In the genomic region with DNA sequence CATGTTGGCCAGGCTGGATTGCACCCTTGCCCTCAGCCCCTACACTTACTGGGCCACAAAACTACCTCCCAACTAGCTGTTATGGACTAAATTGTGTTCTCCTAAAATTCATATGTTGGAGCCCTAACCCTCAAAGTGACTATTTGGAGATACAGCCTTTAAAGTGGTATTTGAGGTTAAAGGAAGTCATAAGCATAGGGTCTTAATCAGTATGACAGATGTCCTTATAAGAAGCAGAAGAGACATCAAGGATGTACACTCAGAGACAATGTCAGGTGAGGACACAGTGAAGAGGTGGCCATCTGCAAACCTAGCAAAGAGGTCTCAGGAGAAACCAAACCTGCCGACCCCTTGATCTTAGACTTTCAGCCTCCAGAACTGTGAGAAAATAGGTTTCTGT, we compare ENCODE assay signal across 33 cellular contexts.
"Had no signal": no experiment of that assay in that cellular context is flagged by ENCODE, and none has a peak within 500 bp of the region (broad histone marks: within the 10 kb centered on the region; RNA-seq: fewer than 3 reads in every experiment).

No MANE protein-coding gene starts in this region.

- H3K4me3 ChIP-seq: adrenal gland, breast epithelium, cardiac muscle cell, colonic mucosa had no signal

- ATAC-seq: activated CD4-positive, alpha-beta T cell treated with anti-CD3 and anti-CD28 coated beads for 36 hours; activated CD8-positive, alpha-beta memory T cell treated with anti-CD3 and anti-CD28 coated beads, Interleukin-2, amount 10 ng/mL, durations not matched to agents 7 days and 5 days; activated CD8-positive, alpha-beta T cell treated with anti-CD3 and anti-CD28 coated beads, Interleukin-2, amount 10 ng/mL, durations not matched to agents 7 days and 5 days; activated naive CD8-positive, alpha-beta T cell treated with anti-CD3 and anti-CD28 coated beads, Interleukin-2, amount 50 U/mL, for 24 hours; esophagus mucosa had no signal

- H3K9me3 ChIP-seq: adrenal gland, breast epithelium, colonic mucosa had no signal

- H3K4me3 Mint-ChIP-seq: activated CD4-positive, alpha-beta memory T cell treated with anti-CD3 and anti-CD28 coated beads for 36 hours; activated CD4-positive, alpha-beta T cell treated with anti-CD3 and anti-CD28 coated beads for 36 hours; activated CD4-positive, alpha-beta T cell treated with anti-CD3 and anti-CD28 coated beads, Interleukin-2, amount 10 ng/mL, durations not matched to agents 24 days and 14 days; activated CD8-positive, alpha-beta memory T cell treated with anti-CD3 and anti-CD28 coated beads, Interleukin-2, amount 10 ng/mL, durations not matched to agents 7 days and 5 days; activated CD8-positive, alpha-beta T cell treated with anti-CD3 and anti-CD28 coated beads, Interleukin-2, amount 10 ng/mL, durations not matched to agents 7 days and 5 days; activated naive CD4-positive, alpha-beta T cell treated with anti-CD3 and anti-CD28 coated beads for 36 hours; activated naive CD4-positive, alpha-beta T cell treated with anti-CD3 and anti-CD28 coated beads, Interleukin-2, amount 50 U/mL, for 24 hours; activated naive CD8-positive, alpha-beta T cell treated with anti-CD3 and anti-CD28 coated beads for 36 hours; activated naive CD8-positive, alpha-beta T cell treated with anti-CD3 and anti-CD28 coated beads, Interleukin-2, amount 50 U/mL, for 24 hours; activated T-helper 1 cell treated with anti-CD3 and anti-CD28 coated beads, Interleukin-12 subunit alpha, Interleukin-12 subunit beta, Interleukin-2, Interleukin-4 antibody, amounts not matched to agents 30 ng/mL and 10 ng/mL and 1 ng/mL, durations not matched to agents 14 hours and 24 hours and 36 hours; brain had no signal

- H3K27me3 Mint-ChIP-seq: brain had no signal

- H3K4me1 ChIP-seq: adrenal gland, breast epithelium, colonic mucosa had no signal

- FAIRE-seq: endometrium, frontal cortex had no signal

- H3K27ac Mint-ChIP-seq: activated CD4-positive, alpha-beta memory T cell treated with anti-CD3 and anti-CD28 coated beads for 36 hours; activated CD4-positive, alpha-beta T cell treated with anti-CD3 and anti-CD28 coated beads for 36 hours; activated CD4-positive, alpha-beta T cell treated with anti-CD3 and anti-CD28 coated beads, Interleukin-2, amount 10 ng/mL, durations not matched to agents 24 days and 14 days; activated CD8-positive, alpha-beta memory T cell treated with anti-CD3 and anti-CD28 coated beads, Interleukin-2, amount 10 ng/mL, durations not matched to agents 7 days and 5 days; activated CD8-positive, alpha-beta T cell treated with anti-CD3 and anti-CD28 coated beads, Interleukin-2, amount 10 ng/mL, durations not matched to agents 7 days and 5 days; activated naive CD4-positive, alpha-beta T cell treated with anti-CD3 and anti-CD28 coated beads for 36 hours; activated naive CD4-positive, alpha-beta T cell treated with anti-CD3 and anti-CD28 coated beads, Interleukin-2, amount 50 U/mL, for 24 hours; activated naive CD8-positive, alpha-beta T cell treated with anti-CD3 and anti-CD28 coated beads for 36 hours; activated naive CD8-positive, alpha-beta T cell treated with anti-CD3 and anti-CD28 coated beads, Interleukin-2, amount 50 U/mL, for 24 hours; activated T-helper 1 cell treated with anti-CD3 and anti-CD28 coated beads, Interleukin-12 subunit alpha, Interleukin-12 subunit beta, Interleukin-2, Interleukin-4 antibody, amounts not matched to agents 30 ng/mL and 10 ng/mL and 1 ng/mL, durations not matched to agents 14 hours and 24 hours and 36 hours; activated T-helper 2 cell treated with anti-CD3 and anti-CD28 coated beads, Interferon-gamma antibody, Interleukin-2, Interleukin-4, amounts not matched to agents 10 μg/mL and 5 μg/mL and 100 μg/mL, durations not matched to agents 14 hours and 24 hours and 36 hours; brain had no signal

- H3K36me3 ChIP-seq: adrenal gland, breast epithelium, cardiac muscle cell, colonic mucosa had no signal

- H3K27me3 ChIP-seq: breast epithelium, cardiac muscle cell, colonic mucosa had no signal

- H3K27ac ChIP-seq: adrenal gland, breast epithelium, cardiac muscle cell, colonic mucosa had no signal

- H3K9me3 Mint-ChIP-seq: activated CD4-positive, alpha-beta memory T cell treated with anti-CD3 and anti-CD28 coated beads for 36 hours; activated CD4-positive, alpha-beta T cell treated with anti-CD3 and anti-CD28 coated beads, Interleukin-2, amount 10 ng/mL, durations not matched to agents 24 days and 14 days; activated naive CD4-positive, alpha-beta T cell treated with anti-CD3 and anti-CD28 coated beads for 36 hours; activated naive CD4-positive, alpha-beta T cell treated with anti-CD3 and anti-CD28 coated beads, Interleukin-2, amount 50 U/mL, for 24 hours; activated naive CD8-positive, alpha-beta T cell treated with anti-CD3 and anti-CD28 coated beads for 36 hours; activated naive CD8-positive, alpha-beta T cell treated with anti-CD3 and anti-CD28 coated beads, Interleukin-2, amount 50 U/mL, for 24 hours; activated T-helper 1 cell treated with anti-CD3 and anti-CD28 coated beads, Interleukin-12 subunit alpha, Interleukin-12 subunit beta, Interleukin-2, Interleukin-4 antibody, amounts not matched to agents 30 ng/mL and 10 ng/mL and 1 ng/mL, durations not matched to agents 14 hours and 24 hours and 36 hours; activated T-helper 2 cell treated with anti-CD3 and anti-CD28 coated beads, Interferon-gamma antibody, Interleukin-2, Interleukin-4, amounts not matched to agents 10 μg/mL and 5 μg/mL and 100 μg/mL, durations not matched to agents 14 hours and 24 hours and 36 hours had no signal

- H3K4me1 Mint-ChIP-seq: activated naive CD4-positive, alpha-beta T cell treated with anti-CD3 and anti-CD28 coated beads, Interleukin-2, amount 50 U/mL, for 24 hours; activated naive CD8-positive, alpha-beta T cell treated with anti-CD3 and anti-CD28 coated beads for 36 hours had no signal

- H3K36me3 Mint-ChIP-seq: activated CD4-positive, alpha-beta memory T cell treated with anti-CD3 and anti-CD28 coated beads for 36 hours; activated CD8-positive, alpha-beta memory T cell treated with anti-CD3 and anti-CD28 coated beads, Interleukin-2, amount 10 ng/mL, durations not matched to agents 7 days and 5 days; activated naive CD4-positive, alpha-beta T cell treated with anti-CD3 and anti-CD28 coated beads, Interleukin-2, amount 50 U/mL, for 24 hours; activated naive CD8-positive, alpha-beta T cell treated with anti-CD3 and anti-CD28 coated beads for 36 hours; brain had no signal

- DNase-seq: activated CD4-positive, alpha-beta memory T cell treated with anti-CD3 and anti-CD28 coated beads for 36 hours; activated CD4-positive, alpha-beta T cell treated with anti-CD3 and anti-CD28 coated beads for 36 hours; activated CD4-positive, alpha-beta T cell treated with anti-CD3 and anti-CD28 coated beads, Interleukin-2, amount 10 ng/mL, durations not matched to agents 24 days and 14 days; activated CD4-positive, CD25-positive, alpha-beta regulatory T cell; activated CD4-positive, CD25-positive, alpha-beta regulatory T cell treated with anti-CD3 and anti-CD28 coated beads, Interleukin-2, amount 50 U/mL, for 72 hours; activated CD8-positive, alpha-beta memory T cell treated with anti-CD3 and anti-CD28 coated beads, Interleukin-2, amount 10 ng/mL, durations not matched to agents 7 days and 5 days; activated CD8-positive, alpha-beta memory T cell treated with anti-CD3 and anti-CD28 coated beads, Interleukin-2, amount 50 U/mL, for 4 hours; activated CD8-positive, alpha-beta T cell treated with anti-CD3 and anti-CD28 coated beads, Interleukin-2, amount 10 ng/mL, durations not matched to agents 7 days and 5 days; activated effector memory CD4-positive, alpha-beta T cell treated with anti-CD3 and anti-CD28 coated beads, Interleukin-2, amount 50 U/mL, for 16 hours; activated naive CD4-positive, alpha-beta T cell treated with anti-CD3 and anti-CD28 coated beads for 36 hours; activated naive CD8-positive, alpha-beta T cell treated with anti-CD3 and anti-CD28 coated beads for 36 hours; activated naive CD8-positive, alpha-beta T cell treated with anti-CD3 and anti-CD28 coated beads, Interleukin-2, amount 50 U/mL, for 24 hours; activated T-cell treated with anti-CD3 and anti-CD28 coated beads, Interleukin-2, amount 50 U/mL, for 1 hour; activated T-cell treated with anti-CD3 and anti-CD28 coated beads, Interleukin-2, amount 50 U/mL, for 48 hours; adrenal gland; amygdala; aorta; central memory CD4-positive, alpha-beta T cell; cerebellar nuclear complex; colonic mucosa; effector CD8-positive, alpha-beta T cell; foreskin fibroblast; head of caudate nucleus; T-helper 2 cell had no signal
